ENCODE assay signal across 8 cellular contexts in the genomic region with DNA sequence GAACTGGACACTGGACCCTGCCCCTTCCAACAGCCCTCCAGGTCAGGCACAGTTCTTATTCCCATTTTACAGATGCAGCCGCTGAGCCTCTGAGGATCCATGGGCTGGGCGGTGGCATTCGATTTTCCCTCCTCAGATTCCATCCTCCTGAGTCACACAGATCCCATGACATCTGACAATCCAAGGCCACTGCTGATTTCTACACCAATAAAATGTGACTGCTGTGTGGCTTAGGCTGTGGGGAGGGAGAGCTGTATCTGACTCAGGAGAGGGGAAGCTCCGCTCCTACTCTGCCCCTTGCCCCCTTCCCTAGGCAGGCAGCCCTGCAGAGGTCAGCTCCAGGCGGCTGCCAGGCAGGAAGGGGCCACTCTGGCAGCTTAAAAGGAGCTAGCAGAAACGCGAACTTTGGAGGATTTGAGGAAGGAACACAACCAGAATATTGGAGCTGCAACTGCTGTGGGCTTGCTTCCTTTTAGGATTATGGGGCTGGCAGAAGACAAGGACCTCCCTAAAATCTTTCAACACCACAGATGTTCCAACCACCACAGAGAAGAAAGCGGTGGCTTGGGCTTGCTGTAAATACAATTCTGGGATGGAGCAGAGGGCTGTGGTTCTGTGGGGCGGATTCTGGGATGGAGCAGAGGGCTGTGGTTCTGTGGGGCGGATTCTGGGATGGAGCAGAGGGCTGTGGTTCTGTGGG. TPM values are rescaled to one million over a fixed set of nuclear protein-coding genes. Genes with fewer than 3 reads are reported as not detected.
A peak's percentile ranks its signal among the peaks of the same experiment; 100 is the strongest.
DNase-seq lines count a peak whose midpoint lies in the region; ATAC-seq, FAIRE-seq and TF ChIP-seq lines count a peak whose summit lies in the region.

No MANE protein-coding gene starts in this region.

- no peaks in the 10 kb centered on the region for H3K36me3 Mint-ChIP-seq in activated T-cell treated with anti-CD3 and anti-CD28 coated beads, Interleukin-2, amount 50 U/mL, for 72 hours (ENCODE audit: insufficient read depth in 2 of 2)
- peaks cover 7% of the 10 kb centered on the region for H3K36me3 Mint-ChIP-seq in activated T-cell treated with anti-CD3 and anti-CD28 coated beads, Interleukin-2, amount 50 U/mL, for 4 hours (ENCODE audit: insufficient read depth)
- peaks cover 15% of the 10 kb centered on the region for H3K36me3 Mint-ChIP-seq in astrocyte (ENCODE audit: low read depth, unreplicated experiment)
- peaks cover 3% of the 10 kb centered on the region for H3K36me3 Mint-ChIP-seq in activated naive CD8-positive, alpha-beta T cell treated with anti-CD3 and anti-CD28 coated beads for 36 hours

- no peak overlapping the region for H3K4me2 ChIP-seq in astrocyte (ENCODE audit: low read length)

- no peak overlapping the region for H3K4me3 Mint-ChIP-seq in activated T-cell treated with anti-CD3 and anti-CD28 coated beads, Interleukin-2, amount 50 U/mL, for 72 hours
- H3K4me3 Mint-ChIP-seq in activated T-cell treated with anti-CD3 and anti-CD28 coated beads, Interleukin-2, amount 50 U/mL, for 4 hours, result no peak overlapping the region
- H3K4me3 Mint-ChIP-seq in astrocyte (ENCODE audit: unreplicated experiment), result peak overlapping the region; percentile 5
- no peak overlapping the region for H3K4me3 Mint-ChIP-seq in activated naive CD8-positive, alpha-beta T cell treated with anti-CD3 and anti-CD28 coated beads for 36 hours

- H3K4me3 ChIP-seq in astrocyte (ENCODE audit: insufficient read depth, low read depth, low read length), result no peak overlapping the region

- no peaks in the 10 kb centered on the region for H3K9me3 Mint-ChIP-seq in activated T-cell treated with anti-CD3 and anti-CD28 coated beads, Interleukin-2, amount 50 U/mL, for 72 hours
- no peaks in the 10 kb centered on the region for H3K9me3 Mint-ChIP-seq in activated T-cell treated with anti-CD3 and anti-CD28 coated beads, Interleukin-2, amount 50 U/mL, for 4 hours
- H3K9me3 Mint-ChIP-seq in astrocyte (ENCODE audit: unreplicated experiment), result no peaks in the 10 kb centered on the region
- no peaks in the 10 kb centered on the region for H3K9me3 Mint-ChIP-seq in activated naive CD8-positive, alpha-beta T cell treated with anti-CD3 and anti-CD28 coated beads for 36 hours

- H3K27ac Mint-ChIP-seq in activated T-cell treated with anti-CD3 and anti-CD28 coated beads, Interleukin-2, amount 50 U/mL, for 72 hours, result peak overlapping the region; percentile 60
- H3K27ac Mint-ChIP-seq in astrocyte (ENCODE audit: unreplicated experiment), result peak overlapping the region; percentile 47
- H3K27ac Mint-ChIP-seq in activated naive CD8-positive, alpha-beta T cell treated with anti-CD3 and anti-CD28 coated beads for 36 hours, result no peak overlapping the region

- no peaks in the 10 kb centered on the region for H3K4me1 Mint-ChIP-seq in activated T-cell treated with anti-CD3 and anti-CD28 coated beads, Interleukin-2, amount 50 U/mL, for 72 hours (ENCODE audit: low read depth)
- H3K4me1 Mint-ChIP-seq in activated T-cell treated with anti-CD3 and anti-CD28 coated beads, Interleukin-2, amount 50 U/mL, for 4 hours (ENCODE audit: low read depth), result no peaks in the 10 kb centered on the region
- peaks cover 41% of the 10 kb centered on the region for H3K4me1 Mint-ChIP-seq in astrocyte (ENCODE audit: low read depth, unreplicated experiment)
- H3K4me1 Mint-ChIP-seq in activated naive CD8-positive, alpha-beta T cell treated with anti-CD3 and anti-CD28 coated beads for 36 hours, result no peaks in the 10 kb centered on the region

- DNase-seq in activated T-cell treated with anti-CD3 and anti-CD28 coated beads, Interleukin-2, amount 50 U/mL, for 72 hours, result no peak
- no peak for DNase-seq in activated T-cell treated with anti-CD3 and anti-CD28 coated beads, Interleukin-2, amount 50 U/mL, for 4 hours
- DNase-seq in astrocyte (ENCODE audit: low read depth) (peak; percentile 35), iPS-NIHi7 (ENCODE audit: extremely low spot score) (peak; percentile 65), urothelium cell line (ENCODE audit: low spot score) (peak; percentile 90), NCI-H2196 (lab: John Stamatoyannopoulos, UW; ENCODE audit: unreplicated experiment) (no peak), NCI-H2081 (lab: John Stamatoyannopoulos, UW) (no peak)
- DNase-seq in activated naive CD8-positive, alpha-beta T cell treated with anti-CD3 and anti-CD28 coated beads for 36 hours, result no peak

- peaks cover 29% of the 10 kb centered on the region for H3K4me1 ChIP-seq in astrocyte (ENCODE audit: insufficient read depth, low read length)

- no peaks in the 10 kb centered on the region for H3K36me3 ChIP-seq in astrocyte (ENCODE audit: insufficient read depth, low read length)

- H4K20me1 ChIP-seq in astrocyte (ENCODE audit: insufficient read depth, low read length), result no peaks in the 10 kb centered on the region

- no peaks in the 10 kb centered on the region for H3K27me3 Mint-ChIP-seq in activated T-cell treated with anti-CD3 and anti-CD28 coated beads, Interleukin-2, amount 50 U/mL, for 72 hours (ENCODE audit: low read depth)
- no peaks in the 10 kb centered on the region for H3K27me3 Mint-ChIP-seq in activated T-cell treated with anti-CD3 and anti-CD28 coated beads, Interleukin-2, amount 50 U/mL, for 4 hours (ENCODE audit: low read depth)
- H3K27me3 Mint-ChIP-seq in astrocyte (ENCODE audit: low read depth, unreplicated experiment), result no peaks in the 10 kb centered on the region
- H3K27me3 Mint-ChIP-seq in activated naive CD8-positive, alpha-beta T cell treated with anti-CD3 and anti-CD28 coated beads for 36 hours, result no peaks in the 10 kb centered on the region

- no peak for TF ChIP-seq CTCF in astrocyte (IDR thresholded peaks at IDR 0.05; ENCODE audit: insufficient read depth, low read depth, low read length)

- peak overlapping the region; percentile 17 for H3K27ac ChIP-seq in astrocyte (ENCODE audit: low read depth, low read length)

- ATAC-seq in activated T-cell treated with anti-CD3 and anti-CD28 coated beads, Interleukin-2, amount 50 U/mL, for 72 hours (replicated peaks in 1 of 2), result no peak
- ATAC-seq in activated T-cell treated with anti-CD3 and anti-CD28 coated beads, Interleukin-2, amount 50 U/mL, for 4 hours, result no peak

- H2AFZ ChIP-seq in astrocyte (ENCODE audit: low read depth, low read length), result no peak overlapping the region

- no peaks in the 10 kb centered on the region for H3K79me2 ChIP-seq in astrocyte (ENCODE audit: insufficient read depth, low read length)

- H3K27me3 ChIP-seq in astrocyte (ENCODE audit: insufficient read depth, low read length), result no peaks in the 10 kb centered on the region

- no peak for FAIRE-seq in astrocyte (lab: Jason Lieb, UNC)
- peak; percentile 81 for FAIRE-seq in urothelium cell line (lab: Jason Lieb, UNC)

- no peak overlapping the region for H3K9ac ChIP-seq in astrocyte (ENCODE audit: low read length)

- no peaks in the 10 kb centered on the region for H3K9me3 ChIP-seq in astrocyte (ENCODE audit: insufficient read depth, low read depth, low read length)

RNA-seq across cellular contexts. Expression of a gene that starts 50.0 kb away (rescaled TPM):
- 100 to 1,000 TPM; 150 to 166 TPM for total RNA-seq in activated T-cell treated with anti-CD3 and anti-CD28 coated beads, Interleukin-2, amount 50 U/mL, for 72 hours
- 100 to 1,000 TPM; 172 to 194 (median 185) TPM for total RNA-seq in activated T-cell treated with anti-CD3 and anti-CD28 coated beads, Interleukin-2, amount 50 U/mL, for 4 hours
- 80.0 and 81.4 TPM in 2 replicates for total RNA-seq in astrocyte
- total RNA-seq in activated naive CD8-positive, alpha-beta T cell treated with anti-CD3 and anti-CD28 coated beads for 36 hours, result 100 to 1,000 TPM; 206 to 216 TPM

RNA-seq across cellular contexts. Expression of a gene that starts 50.1 kb away (rescaled TPM):
- 10 to 100 TPM in 1 of 2 donors, 1 to 10 TPM in 1; 8.4 to 14.0 TPM for total RNA-seq in activated T-cell treated with anti-CD3 and anti-CD28 coated beads, Interleukin-2, amount 50 U/mL, for 72 hours
- 1 to 10 TPM; 7.2 to 8.3 (median 7.7) TPM for total RNA-seq in activated T-cell treated with anti-CD3 and anti-CD28 coated beads, Interleukin-2, amount 50 U/mL, for 4 hours
- 3.9 TPM in 2 replicates for total RNA-seq in astrocyte
- 10 to 100 TPM in 1 of 2 experiments, 1 to 10 TPM in 1; 9.1 to 10.6 TPM for total RNA-seq in activated naive CD8-positive, alpha-beta T cell treated with anti-CD3 and anti-CD28 coated beads for 36 hours

Comparison
In these comparisons a context has a peak if more than half of its experiments do, and no peak if none do; other contexts are left out.
1. DNase-seq: peak in astrocyte (single experiment), iPS-NIHi7 (single experiment) and urothelium cell line (single experiment); none in activated T-cell treated with anti-CD3 and anti-CD28 coated beads, Interleukin-2, amount 50 U/mL, for 72 hours (0 of 2), activated T-cell treated with anti-CD3 and anti-CD28 coated beads, Interleukin-2, amount 50 U/mL, for 4 hours (single experiment), activated naive CD8-positive, alpha-beta T cell treated with anti-CD3 and anti-CD28 coated beads for 36 hours (single experiment), NCI-H2196 (single experiment) and NCI-H2081 (0 of 2).